Comparison of ENCODE assay signal across 8 cellular contexts in the genomic region with DNA sequence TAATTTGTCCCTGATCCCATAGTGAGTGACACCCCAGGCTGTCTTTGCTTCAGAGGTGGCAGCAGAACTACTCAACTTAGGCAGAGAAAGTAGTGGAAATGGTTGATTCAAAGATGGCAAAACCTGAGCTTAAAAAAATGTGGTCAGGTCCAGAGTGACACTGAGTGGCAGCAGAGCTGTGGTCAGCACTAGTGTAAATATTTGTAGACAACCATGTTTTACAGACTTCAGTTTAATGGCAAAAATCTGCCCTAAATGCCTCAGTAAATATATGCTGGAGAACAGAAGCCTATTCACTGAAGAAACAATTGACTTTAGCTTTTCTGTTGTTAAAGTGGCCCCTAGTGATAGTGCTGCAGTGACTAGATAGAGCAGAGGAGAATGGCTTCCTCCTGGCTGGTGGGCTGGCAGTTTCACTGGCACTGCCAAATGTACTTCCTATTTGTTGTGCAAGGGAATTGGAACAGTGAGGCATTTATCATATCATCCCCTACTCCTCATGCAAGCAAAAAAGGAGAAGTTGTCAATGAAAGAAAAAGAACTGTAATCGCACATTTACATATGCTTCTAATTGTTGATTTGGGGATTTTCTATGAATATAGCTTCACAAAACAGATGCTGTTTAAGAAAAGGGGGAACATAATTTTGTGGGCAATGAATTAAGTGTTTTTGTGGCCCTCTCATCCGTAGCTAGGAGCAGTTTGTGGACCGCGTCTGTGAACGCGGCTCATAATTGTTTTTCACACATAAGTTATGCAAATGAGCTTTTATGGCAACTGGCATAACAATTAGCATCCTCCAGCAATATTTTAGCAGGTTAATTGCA. TPM values are rescaled to one million over a fixed set of nuclear protein-coding genes. Genes with fewer than 3 reads are reported as not detected.
DNase-seq lines count a peak whose midpoint lies in the region; FAIRE-seq and TF ChIP-seq lines count a peak whose summit lies in the region.
"Had no signal": no experiment of that assay in that cellular context is flagged by ENCODE, and none has a peak within 500 bp of the region (broad histone marks: within the 10 kb centered on the region; RNA-seq: fewer than 3 reads in every experiment).

No MANE protein-coding gene starts in this region.

- H3K36me3 ChIP-seq in muscle layer of duodenum (ENCODE audit: control insufficient read depth in 1 of 2, insufficient read depth in 2 of 2, low read length in 2 of 2) = no peaks in the 10 kb centered on the region

- FAIRE-seq in GM12891 (lab: Jason Lieb, UNC) = peak; percentile 86

- H3K27ac ChIP-seq in caudate nucleus (ENCODE audit: low read depth, low read length) (peak overlapping the region; percentile 58), muscle layer of duodenum (ENCODE audit: low read length) (peak overlapping the region; percentile 10)
- H3K27ac ChIP-seq: SK-N-MC had no signal

- peaks cover 6 to 74% of the 10 kb centered on the region in 2 donors for H3K4me1 ChIP-seq in muscle layer of duodenum (ENCODE audit: control insufficient read depth in 1 of 2, insufficient read depth in 2 of 2, low read length in 2 of 2)

- no peak for TF ChIP-seq POLR2A in GM12891 (IDR thresholded peaks at IDR 0.05; ENCODE audit: low read depth, low read length)

- H3K27me3 ChIP-seq in muscle layer of duodenum (ENCODE audit: low read depth, low read length) = no peaks in the 10 kb centered on the region

- no peak for DNase-seq in GM12891 (ENCODE audit: insufficient read length, low spot score)
- DNase-seq in NCI-H146 treated with DMSO at 0.1 percent for 48 hours (lab: John Stamatoyannopoulos, UW; ENCODE audit: unreplicated experiment) = peak; percentile 50
- peak in 38 of 61 donors; percentile 5 to 72 (median 36) for DNase-seq in caudate nucleus (lab: John Stamatoyannopoulos, UW)
- DNase-seq in NCI-H2227 treated with DMSO at 0.1 percent for 48 hours (lab: John Stamatoyannopoulos, UW) = no peak
- no peak for DNase-seq in stimulated activated CD4-positive, alpha-beta T cell treated with anti-CD3 and anti-CD28 coated beads, Interleukin-12 subunit alpha, Interleukin-12 subunit beta, amount 100 ng/mL, for 4 hours
- DNase-seq in NCI-H1436 treated with DMSO at 0.1 percent for 48 hours (lab: John Stamatoyannopoulos, UW) = no peak

- H3K9me3 ChIP-seq in muscle layer of duodenum (ENCODE audit: control insufficient read depth in 1 of 2, low read length in 2 of 2) = no peaks in the 10 kb centered on the region

- peak overlapping the region; percentile 40 to 55 for H3K4me3 ChIP-seq in muscle layer of duodenum (ENCODE audit: low read depth in 1 of 2, low read length in 2 of 2)
- H3K4me3 ChIP-seq: SK-N-MC had no signal

TF ChIP-seq in GM12891, 5 proteins besides CTCF, POLR2A, EP300 and RAD21:
- no peak for TF ChIP-seq POU2F2 (IDR thresholded peaks at IDR 0.05; ENCODE audit: low read depth, low read length)
- no peak for TF ChIP-seq POLR2AphosphoS5 (IDR thresholded peaks at IDR 0.05; ENCODE audit: low read depth, low read length)
- no peak for TF ChIP-seq TAF1 (IDR thresholded peaks at IDR 0.05; ENCODE audit: low read depth, low read length)
- TF ChIP-seq SPI1 (IDR thresholded peaks at IDR 0.05; ENCODE audit: low read depth, low read length) = no peak
- no peak for TF ChIP-seq PAX5 (IDR thresholded peaks at IDR 0.05; ENCODE audit: insufficient read depth, low read length, severe bottlenecking)

RNA-seq across cellular contexts. Expression of a gene that starts 12.0 kb away (rescaled TPM):
- polyA plus RNA-seq in GM12891 (2012; ENCODE audit: low read depth, missing spikeins) = 19.2 TPM

RNA-seq across cellular contexts. Expression of a gene that starts 52.2 kb away (rescaled TPM):
- polyA plus RNA-seq in GM12891 (2012; ENCODE audit: low read depth, missing spikeins) = 65.6 TPM

Comparison
In these comparisons a context has a peak if more than half of its experiments do, and no peak if none do; other contexts are left out.
1. DNase-seq: peak in NCI-H146 treated with DMSO at 0.1 percent for 48 hours (single experiment) and caudate nucleus (38 of 61); none in GM12891 (single experiment), NCI-H2227 treated with DMSO at 0.1 percent for 48 hours (single experiment), stimulated activated CD4-positive, alpha-beta T cell treated with anti-CD3 and anti-CD28 coated beads, Interleukin-12 subunit alpha, Interleukin-12 subunit beta, amount 100 ng/mL, for 4 hours (single experiment) and NCI-H1436 treated with DMSO at 0.1 percent for 48 hours (single experiment).